ENCODE assay signal across 15 cellular contexts in genomic region chr1:12383786-12384185, GRCh38.
DNase-seq lines count a peak whose midpoint lies in the region; ATAC-seq, FAIRE-seq and TF ChIP-seq lines count a peak whose summit lies in the region.
"Had no signal": no experiment of that assay in that cellular context is flagged by ENCODE, and none has a peak within 500 bp of the region (broad histone marks: within the 10 kb centered on the region; RNA-seq: fewer than 3 reads in every experiment).

No MANE protein-coding gene starts in this region.

- H3K9me3 ChIP-seq in Loucy (ENCODE audit: insufficient read depth, low read depth, low read length), result peaks cover 16% of the 10 kb centered on the region; the same call in 1 of the 2 replicates

- H3K9ac ChIP-seq in Loucy (ENCODE audit: low read depth, low read length, poor library complexity, severe bottlenecking), result no peak overlapping the region

- TF ChIP-seq CTCF in Loucy (conservative IDR thresholded peaks at IDR 0.05; ENCODE audit: low read length) (no peak), bronchial epithelial cell (IDR thresholded peaks at IDR 0.05; ENCODE audit: insufficient read depth, low read length, severe bottlenecking) (no peak), progenitor cell of endocrine pancreas (IDR thresholded peaks at IDR 0.05; ENCODE audit: unreplicated experiment) (no peak)

- H3K79me2 ChIP-seq in Loucy (ENCODE audit: insufficient read depth, low read length), result no peaks in the 10 kb centered on the region

- peak overlapping the region; percentile 25 for H3K4me3 Mint-ChIP-seq in activated naive CD8-positive, alpha-beta T cell
- H3K4me3 Mint-ChIP-seq in activated naive CD8-positive, alpha-beta T cell treated with anti-CD3 and anti-CD28 coated beads, Interleukin-2, amount 50 U/mL, for 24 hours, result no peak overlapping the region
- no peak overlapping the region for H3K4me3 Mint-ChIP-seq in progenitor cell of endocrine pancreas (ENCODE audit: low read depth)

- ATAC-seq in activated naive CD8-positive, alpha-beta T cell treated with anti-CD3 and anti-CD28 coated beads, Interleukin-2, amount 50 U/mL, for 24 hours, result no peak
- ATAC-seq: Right ventricle myocardium inferior had no signal

- no peaks in the 10 kb centered on the region for H3K27me3 Mint-ChIP-seq in activated naive CD8-positive, alpha-beta T cell
- no peaks in the 10 kb centered on the region for H3K27me3 Mint-ChIP-seq in activated naive CD8-positive, alpha-beta T cell treated with anti-CD3 and anti-CD28 coated beads, Interleukin-2, amount 50 U/mL, for 24 hours
- H3K27me3 Mint-ChIP-seq in progenitor cell of endocrine pancreas, result no peaks in the 10 kb centered on the region

- no peak for FAIRE-seq in bronchial epithelial cell (lab: Jason Lieb, UNC)

- peaks cover 47% of the 10 kb centered on the region for H3K36me3 ChIP-seq in Loucy (ENCODE audit: insufficient read depth, low read length)
- peaks cover 8% of the 10 kb centered on the region for H3K36me3 ChIP-seq in bronchial epithelial cell (ENCODE audit: control insufficient read depth, insufficient read depth, low read length)

- peaks cover 60% of the 10 kb centered on the region for H3K36me3 Mint-ChIP-seq in activated naive CD8-positive, alpha-beta T cell
- H3K36me3 Mint-ChIP-seq in activated naive CD8-positive, alpha-beta T cell treated with anti-CD3 and anti-CD28 coated beads, Interleukin-2, amount 50 U/mL, for 24 hours (ENCODE audit: low read depth), result peaks cover 73% of the 10 kb centered on the region
- peaks cover 61% of the 10 kb centered on the region for H3K36me3 Mint-ChIP-seq in progenitor cell of endocrine pancreas (ENCODE audit: insufficient read depth)

- H3K4me1 ChIP-seq in Loucy (ENCODE audit: insufficient read depth, low read length, poor library complexity, severe bottlenecking), result peaks cover 32% of the 10 kb centered on the region

- H3K9me2 ChIP-seq in Loucy (replicated peaks; ENCODE audit: low read depth, low read length), result no peaks in the 10 kb centered on the region

- no peak for DNase-seq in activated naive CD8-positive, alpha-beta T cell treated with anti-CD3 and anti-CD28 coated beads, Interleukin-2, amount 50 U/mL, for 24 hours
- DNase-seq in bronchial epithelial cell (ENCODE audit: low read depth) (peak; percentile 12), progenitor cell of endocrine pancreas (ENCODE audit: low spot score, unreplicated experiment) (no peak), COR-L47 (lab: John Stamatoyannopoulos, UW) (no peak), H4 (ENCODE audit: low spot score) (no peak), SKM-1 (lab: John Stamatoyannopoulos, UW; ENCODE audit: unreplicated experiment) (no peak)
- DNase-seq: ACHN; activated CD4-positive, alpha-beta T cell treated with anti-CD3 and anti-CD28 coated beads for 4 hours; KG1; left ventricle myocardium inferior; NCI-H1417 treated with DMSO at 0.1 percent for 48 hours; T1000 had no signal

- 0 out of 2 replicates have a peak, but pooled peaks cover 5% of the 10 kb centered on the region for H3F3A ChIP-seq in Loucy (ENCODE audit: low read depth)

- H2AFZ ChIP-seq in Loucy (ENCODE audit: low read length), result no peak overlapping the region

- peaks cover 56% of the 10 kb centered on the region for H3K4me1 Mint-ChIP-seq in activated naive CD8-positive, alpha-beta T cell (ENCODE audit: low read depth)
- peaks cover 41% of the 10 kb centered on the region for H3K4me1 Mint-ChIP-seq in activated naive CD8-positive, alpha-beta T cell treated with anti-CD3 and anti-CD28 coated beads, Interleukin-2, amount 50 U/mL, for 24 hours
- H3K4me1 Mint-ChIP-seq in progenitor cell of endocrine pancreas (ENCODE audit: low read depth), result peaks cover 36% of the 10 kb centered on the region

- H3K4me2 ChIP-seq in Loucy (ENCODE audit: low read depth, low read length, poor library complexity, severe bottlenecking), result peak overlapping the region; percentile 71

- H3K27ac Mint-ChIP-seq in activated naive CD8-positive, alpha-beta T cell, result peak overlapping the region; percentile 76
- H3K27ac Mint-ChIP-seq in activated naive CD8-positive, alpha-beta T cell treated with anti-CD3 and anti-CD28 coated beads, Interleukin-2, amount 50 U/mL, for 24 hours, result no peak overlapping the region
- peak overlapping the region; percentile 62 for H3K27ac Mint-ChIP-seq in progenitor cell of endocrine pancreas

- peaks cover 4% of the 10 kb centered on the region for H3K9me3 Mint-ChIP-seq in activated naive CD8-positive, alpha-beta T cell (ENCODE audit: low read depth)
- peaks cover 24% of the 10 kb centered on the region for H3K9me3 Mint-ChIP-seq in activated naive CD8-positive, alpha-beta T cell treated with anti-CD3 and anti-CD28 coated beads, Interleukin-2, amount 50 U/mL, for 24 hours
- peaks cover 26% of the 10 kb centered on the region for H3K9me3 Mint-ChIP-seq in progenitor cell of endocrine pancreas (ENCODE audit: low read depth)

- H3K4me3 ChIP-seq in Loucy (ENCODE audit: low read length, poor library complexity, severe bottlenecking), result no peak overlapping the region
- no peak overlapping the region for H3K4me3 ChIP-seq in bronchial epithelial cell (ENCODE audit: low read depth, low read length)
- H3K4me3 ChIP-seq: left ventricle myocardium inferior had no signal

- H4K20me1 ChIP-seq in Loucy (ENCODE audit: insufficient read depth, low read length, poor library complexity, severe bottlenecking), result no peaks in the 10 kb centered on the region

- H3K27me3 ChIP-seq in Loucy (ENCODE audit: insufficient read depth, low read length, poor library complexity, severe bottlenecking) (no peaks in the 10 kb centered on the region), bronchial epithelial cell (ENCODE audit: control insufficient read depth, insufficient read depth, low read length) (no peaks in the 10 kb centered on the region)
